30 cellular contexts compared by ENCODE assay signal in the genomic region with DNA sequence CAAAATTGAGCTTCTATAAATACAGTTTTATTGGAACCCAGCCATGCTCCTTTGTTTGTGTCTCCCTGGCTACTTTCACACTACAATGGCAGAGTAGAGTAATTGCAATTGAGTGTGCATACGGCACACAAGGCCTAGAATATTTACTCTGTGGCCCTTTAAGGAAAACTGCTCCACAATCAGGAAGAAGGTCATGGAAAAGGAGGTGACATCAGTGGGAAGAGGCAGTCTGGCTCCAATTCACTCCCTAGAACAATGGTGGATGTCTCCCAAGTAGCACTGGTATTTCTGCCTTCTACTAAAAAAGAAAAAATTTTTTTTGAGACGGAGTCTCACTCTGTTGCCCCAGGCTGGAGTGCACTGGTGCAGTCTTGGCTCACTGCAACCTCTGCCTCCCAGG. TPM values are rescaled to one million over a fixed set of nuclear protein-coding genes. Genes with fewer than 3 reads are reported as not detected.
DNase-seq lines count a peak whose midpoint lies in the region; ATAC-seq lines count a peak whose summit lies in the region.
"Had no signal": no experiment of that assay in that cellular context is flagged by ENCODE, and none has a peak within 500 bp of the region (broad histone marks: within the 10 kb centered on the region; RNA-seq: fewer than 3 reads in every experiment).

No MANE protein-coding gene starts in this region.

- peak; percentile 43 for DNase-seq in NCI-H146 (lab: John Stamatoyannopoulos, UW)
- DNase-seq in NCI-H146 treated with DMSO at 0.1 percent for 48 hours (lab: John Stamatoyannopoulos, UW; ENCODE audit: unreplicated experiment): no peak
- peak; percentile 14 for DNase-seq in COR-L47 (lab: John Stamatoyannopoulos, UW)
- DNase-seq in NCI-H774 (lab: John Stamatoyannopoulos, UW): peak; percentile 43
- no peak for DNase-seq in left ventricle myocardium superior
- no peak for DNase-seq in NOMO-1 treated with dmso at 0.1 percent for 144 hours (lab: John Stamatoyannopoulos, UW; ENCODE audit: unreplicated experiment)
- no peak for DNase-seq in activated CD4-positive, CD25-positive, alpha-beta regulatory T cell (lab: John Stamatoyannopoulos, UW)
- DNase-seq: DMS79, EL, GDM1, GOT3, HFFc6, Kasumi-1, MV-4-11, NCI-H1105, NCI-H1694 treated with DMSO at 0.1 percent for 48 hours, NCI-H2227 treated with DMSO at 0.1 percent for 48 hours, NCI-H526 treated with DMSO at 0.1 percent for 48 hours, PC-9, SHP77, T-cell had no signal

- ATAC-seq in left ventricle myocardium superior: peak; percentile 37
- ATAC-seq: GM12878, HepG2, K562, T-cell had no signal

- intact Hi-C loops in left ventricle myocardium superior (cut with micrococcal nuclease): no loop called here

RNA-seq across cellular contexts. Expression of a gene that starts 51.3 kb away (rescaled TPM):
- total RNA-seq in left ventricle myocardium superior: not detected
- total RNA-seq: A172, GM12878, HepG2, HFFc6, HT1080, K562, M059J, NCI-H460, PC-9, RPMI7951, SK-MEL-5, T-cell had no signal

Comparison
In these comparisons a context has a peak if more than half of its experiments do, and no peak if none do; other contexts are left out.
1. DNase-seq: peak in NCI-H146 (single experiment), COR-L47 (single experiment) and NCI-H774 (single experiment); none in NCI-H146 treated with DMSO at 0.1 percent for 48 hours (single experiment), left ventricle myocardium superior (single experiment), NOMO-1 treated with dmso at 0.1 percent for 144 hours (single experiment) and activated CD4-positive, CD25-positive, alpha-beta regulatory T cell (0 of 4).